ENCODE assay signal across 18 cellular contexts in genomic region chr19:50778906-50779430, GRCh38. TPM values are rescaled to one million over a fixed set of nuclear protein-coding genes. Genes with fewer than 3 reads are reported as not detected.
DNase-seq lines count a peak whose midpoint lies in the region; ATAC-seq, FAIRE-seq and TF ChIP-seq lines count a peak whose summit lies in the region.
"Had no signal": no experiment of that assay in that cellular context is flagged by ENCODE, and none has a peak within 500 bp of the region (broad histone marks: within the 10 kb centered on the region; RNA-seq: fewer than 3 reads in every experiment).

No MANE protein-coding gene starts in this region.

- TF ChIP-seq CTCF in HCT116 (IDR thresholded peaks at IDR 0.05 in 2 of 3, conservative IDR thresholded peaks at IDR 0.05 in 1 of 3; ENCODE audit: borderline replicate concordance in 1 of 3, insufficient read depth in 1 of 3, low read depth in 2 of 3, low read length in 2 of 3) (no peak), H1 (IDR thresholded peaks at IDR 0.05; ENCODE audit: control extremely low read depth in 1 of 3, insufficient read depth in 1 of 3, low read depth in 1 of 3, low read length in 3 of 3) (no peak), osteoblast (IDR thresholded peaks at IDR 0.05; ENCODE audit: extremely low read depth, low read depth, low read length) (no peak), MM.1S (IDR thresholded peaks at IDR 0.05; ENCODE audit: low read length) (no peak), right atrium auricular region (IDR thresholded peaks at IDR 0.05) (no peak), PC-9 (conservative IDR thresholded peaks at IDR 0.05) (no peak)

- H3K27me3 ChIP-seq in HCT116 (ENCODE audit: insufficient read depth, low read length) (peaks cover 14% of the 10 kb centered on the region; the same call in 1 of the 2 replicates), H1 (replicated peaks in 1 of 4; ENCODE audit: control insufficient read depth in 3 of 4, extremely low read depth in 1 of 4, insufficient read depth in 3 of 4, low read length in 3 of 4) (peaks cover 3 to 57% (median 36%) of the 10 kb centered on the region in 4 experiments), osteoblast (ENCODE audit: insufficient read depth, low read length) (peaks cover 48% of the 10 kb centered on the region), MM.1S (replicated peaks; ENCODE audit: insufficient read depth, low read length) (peaks cover 82% of the 10 kb centered on the region), right atrium auricular region (peaks cover 0 to 15% of the 10 kb centered on the region in 2 donors), PC-9 (ENCODE audit: insufficient read depth, low read depth) (peaks cover 80% of the 10 kb centered on the region)

- H3K23me2 ChIP-seq in H1 (ENCODE audit: low read depth, low read length): peaks cover 4% of the 10 kb centered on the region; the same call in 1 of the 2 replicates

- H3K9me2 ChIP-seq in HCT116 (ENCODE audit: insufficient read depth) (no peaks in the 10 kb centered on the region), MM.1S (replicated peaks; ENCODE audit: insufficient read depth, low read length) (no peaks in the 10 kb centered on the region), PC-9 (ENCODE audit: insufficient read depth) (no peaks in the 10 kb centered on the region)

- H2BK12ac ChIP-seq in H1 (ENCODE audit: low read depth, low read length): no peak overlapping the region

- ATAC-seq in HCT116: peak; percentile 39; the same call in 1 of the 2 replicates
- ATAC-seq: GM12878 had no signal

- no peak overlapping the region for H3K18ac ChIP-seq in H1 (ENCODE audit: extremely low read depth, low read length)

- RAD21 ChIA-PET in HCT116 (lab: Charles Lee; ENCODE audit: low non-redundant PET in 1 of 2, low total read pairs in 2 of 2, uncharacterized antibody in 2 of 2, unreplicated experiment in 2 of 2): interaction anchor here (0.6 to 1.1 kb wide), 3 partner anchors 54 to 61 kb away, joined by 3 to 4 read pairs (median 3); no protein-coding TSS in a partner anchor

- CTCF ChIA-PET in HCT116 (lab: Charles Lee): interaction anchor here (1.2 to 6.4 kb wide), 5 partner anchors 54 to 143 kb away, joined by 3 to 46 read pairs (median 4); no protein-coding TSS in a partner anchor
- CTCF ChIA-PET in H1 (lab: Charles Lee; ENCODE audit: partially characterized antibody): interaction anchor here (0.6 to 10.2 kb wide), 16 partner anchors 52 to 315 kb away, joined by 3 to 170 read pairs (median 4); partner anchors contain the start of genes CLEC11A and SHANK1
- CTCF ChIA-PET in PC-9 (lab: Charles Lee): interaction anchor here (0.6 kb wide), 1 partner anchor 204 kb away, joined by 4 read pairs; no protein-coding TSS in a partner anchor

- H3K4ac ChIP-seq in H1 (replicated peaks; ENCODE audit: insufficient read length, low read depth, low read length): no peak overlapping the region

- intact Hi-C loops in HCT116 (cut with micrococcal nuclease): no loop called here
- intact Hi-C loops in PC-9 (cut with micrococcal nuclease; ENCODE audit: unreplicated experiment): no loop called here

- no peak for TF ChIP-seq RAD21 in HCT116 (IDR thresholded peaks at IDR 0.05; ENCODE audit: low read depth)
- TF ChIP-seq RAD21 in H1 (IDR thresholded peaks at IDR 0.05 in 1 of 2, conservative IDR thresholded peaks at IDR 0.05 in 1 of 2; ENCODE audit: low read depth in 2 of 2, low read length in 2 of 2): no peak

- H2AFZ ChIP-seq in HCT116 (ENCODE audit: low read depth, low read length, poor library complexity, severe bottlenecking) (no peak overlapping the region), H1 (ENCODE audit: low read length) (no peak overlapping the region), osteoblast (ENCODE audit: low read length) (no peak overlapping the region), MM.1S (ENCODE audit: low read length) (no peak overlapping the region), PC-9 (no peak overlapping the region)

- H3K36me3 ChIP-seq in ES-I3 (ENCODE audit: insufficient read depth, low read length) (no peaks in the 10 kb centered on the region), HCT116 (ENCODE audit: control insufficient read depth in 1 of 2, insufficient read depth in 2 of 2, low read length in 2 of 2) (no peaks in the 10 kb centered on the region), H1 (ENCODE audit: control insufficient read depth in 2 of 4, insufficient read depth in 4 of 4, low read length in 3 of 4) (no peaks in the 10 kb centered on the region), osteoblast (ENCODE audit: insufficient read depth, low read length) (no peaks in the 10 kb centered on the region), MM.1S (replicated peaks; ENCODE audit: insufficient read depth, low read length) (no peaks in the 10 kb centered on the region), right atrium auricular region (no peaks in the 10 kb centered on the region), PC-9 (ENCODE audit: low read depth) (no peaks in the 10 kb centered on the region)

- H2BK20ac ChIP-seq in H1 (ENCODE audit: low read length): no peak overlapping the region

- no peak overlapping the region for H2BK5ac ChIP-seq in H1 (ENCODE audit: low read depth, low read length)

- H2BK120ac ChIP-seq in H1 (replicated peaks; ENCODE audit: low read depth, low read length): no peak overlapping the region

- no peak for FAIRE-seq in H1 (lab: Jason Lieb, UNC)
- FAIRE-seq: GM18507 had no signal

- no peak overlapping the region for H3K56ac ChIP-seq in H1 (replicated peaks; ENCODE audit: insufficient read length, low read depth, low read length)

- no peak overlapping the region for H3K14ac ChIP-seq in H1 (ENCODE audit: insufficient read length)

- H3K4me1 ChIP-seq in ES-I3 (ENCODE audit: insufficient read depth, low read length): peaks cover 8% of the 10 kb centered on the region; the same call in 1 of the 2 replicates
- H3K4me1 ChIP-seq in HCT116 (ENCODE audit: control insufficient read depth in 1 of 2, insufficient read depth in 2 of 2, low read length in 2 of 2): peaks cover 6 to 20% of the 10 kb centered on the region in 2 experiments; a peak in 3 of 4 replicates
- H3K4me1 ChIP-seq in H1 (replicated peaks in 1 of 4; ENCODE audit: control insufficient read depth in 3 of 4, insufficient read depth in 4 of 4, low read length in 3 of 4): peaks cover 2 to 7% (median 4%) of the 10 kb centered on the region in 4 experiments; a peak in 5 of 7 replicates
- H3K4me1 ChIP-seq in osteoblast (ENCODE audit: insufficient read depth, low read length): peaks cover 9% of the 10 kb centered on the region
- no peaks in the 10 kb centered on the region for H3K4me1 ChIP-seq in MM.1S (ENCODE audit: low read length)
- H3K4me1 ChIP-seq in right atrium auricular region: no peaks in the 10 kb centered on the region
- H3K4me1 ChIP-seq in PC-9 (replicated peaks; ENCODE audit: insufficient read depth): no peaks in the 10 kb centered on the region

- no peak overlapping the region for H2AK5ac ChIP-seq in H1 (ENCODE audit: low read depth, low read length)

- H4K20me1 ChIP-seq in HCT116 (ENCODE audit: insufficient read depth) (no peaks in the 10 kb centered on the region), H1 (replicated peaks in 1 of 2; ENCODE audit: control insufficient read depth in 1 of 2, insufficient read depth in 2 of 2, low read length in 2 of 2) (peaks cover 0 to 2% of the 10 kb centered on the region in 2 experiments), osteoblast (ENCODE audit: insufficient read depth, low read length) (no peaks in the 10 kb centered on the region), MM.1S (ENCODE audit: insufficient read depth, low read length) (no peaks in the 10 kb centered on the region), PC-9 (ENCODE audit: insufficient read depth) (no peaks in the 10 kb centered on the region)

- no TSS peak for BruUV-seq in HCT116 (replicated peaks; lab: Mats Ljungman, UMichigan)
- no TSS peak for BruUV-seq in PC-9 (replicated peaks; lab: Mats Ljungman, UMichigan)

- POLR2A ChIA-PET in HCT116 (lab: Charles Lee) (no interaction called here), H1 (lab: Charles Lee; ENCODE audit: partially characterized antibody) (interaction anchor here (0.7 to 9.7 kb wide), 15 partner anchors 12 to 465 kb away, joined by 3 to 110 read pairs (median 4); partner anchors contain the start of gene ACP4), PC-9 (lab: Charles Lee; ENCODE audit: unreplicated experiment) (no interaction called here)

- no peaks in the 10 kb centered on the region for H3F3A ChIP-seq in MM.1S (ENCODE audit: insufficient read depth, low read length)
- H3F3A ChIP-seq in PC-9 (ENCODE audit: insufficient read depth, low read depth): no peaks in the 10 kb centered on the region; the same call in 1 of the 2 replicates

- H3K4me3 ChIP-seq in HCT116 (replicated peaks in 1 of 2; ENCODE audit: low read depth in 1 of 2, low read length in 2 of 2) (no peak overlapping the region), H1 (ENCODE audit: extremely low read depth in 1 of 4, insufficient read depth in 2 of 4, low read depth in 3 of 4, low read length in 4 of 4) (no peak overlapping the region), osteoblast (ENCODE audit: insufficient read depth, low read length) (no peak overlapping the region), MM.1S (ENCODE audit: low read length) (no peak overlapping the region), right atrium auricular region (no peak overlapping the region), PC-9 (no peak overlapping the region)
- H3K4me3 ChIP-seq: GM12878 had no signal

- no peak overlapping the region for H4K91ac ChIP-seq in H1 (replicated peaks; ENCODE audit: insufficient read length, low read length)

- H3K9ac ChIP-seq in ES-I3 (ENCODE audit: low read depth, low read length): peak overlapping the region; percentile 30; the same call in 1 of the 2 replicates
- H3K9ac ChIP-seq in HCT116 (ENCODE audit: low read length): no peak overlapping the region
- H3K9ac ChIP-seq in H1 (replicated peaks in 1 of 4; ENCODE audit: extremely low read depth in 1 of 4, low read depth in 3 of 4, low read length in 3 of 4): no peak overlapping the region
- no peak overlapping the region for H3K9ac ChIP-seq in MM.1S (ENCODE audit: low read length)
- H3K9ac ChIP-seq: KMS-11 had no signal

- H3K79me2 ChIP-seq in HCT116 (ENCODE audit: insufficient read depth, low read length) (no peaks in the 10 kb centered on the region), H1 (ENCODE audit: control insufficient read depth in 1 of 2, insufficient read depth in 2 of 2, low read length in 2 of 2) (no peaks in the 10 kb centered on the region), osteoblast (ENCODE audit: insufficient read depth, low read length) (no peaks in the 10 kb centered on the region), MM.1S (ENCODE audit: low read length) (no peaks in the 10 kb centered on the region), PC-9 (ENCODE audit: low read depth) (no peaks in the 10 kb centered on the region)

- TF ChIP-seq EP300 in H1 (IDR thresholded peaks at IDR 0.05; ENCODE audit: borderline replicate concordance in 1 of 2, low read depth in 2 of 2, low read length in 2 of 2): no peak

- H4K5ac ChIP-seq in H1 (ENCODE audit: insufficient read length, low read depth, low read length): no peak overlapping the region

- TF ChIP-seq POLR2A in HCT116 (IDR thresholded peaks at IDR 0.05; ENCODE audit: borderline replicate concordance, extremely low read depth, insufficient read depth, insufficient read length) (no peak), H1 (IDR thresholded peaks at IDR 0.05; ENCODE audit: control extremely low read depth in 1 of 2, low read depth in 2 of 2, low read length in 2 of 2) (no peak)

- H3K9me3 ChIP-seq in ES-I3 (ENCODE audit: control insufficient read depth, insufficient read depth, low read length) (no peaks in the 10 kb centered on the region), HCT116 (ENCODE audit: control insufficient read depth in 1 of 2, insufficient read depth in 1 of 2, low read depth in 1 of 2, low read length in 2 of 2) (no peaks in the 10 kb centered on the region), H1 (ENCODE audit: insufficient read depth in 2 of 2, low read depth in 1 of 2, low read length in 1 of 2) (no peaks in the 10 kb centered on the region), osteoblast (ENCODE audit: low read depth, low read length) (no peaks in the 10 kb centered on the region), MM.1S (replicated peaks; ENCODE audit: insufficient read depth, low read length) (no peaks in the 10 kb centered on the region), right atrium auricular region (peaks cover 0 to 16% of the 10 kb centered on the region in 2 donors), PC-9 (ENCODE audit: insufficient read depth, low read depth) (no peaks in the 10 kb centered on the region)

- no peak overlapping the region for H3K23ac ChIP-seq in H1 (ENCODE audit: insufficient read length)

- H2BK15ac ChIP-seq in H1 (ENCODE audit: low read length): no peak overlapping the region

- H3K27ac ChIP-seq in HCT116 (ENCODE audit: low read depth, low read length): no peak overlapping the region
- H3K27ac ChIP-seq in H1 (ENCODE audit: low read depth, low read length): no peak overlapping the region
- H3K27ac ChIP-seq in osteoblast (ENCODE audit: low read depth, low read length): no peak overlapping the region
- H3K27ac ChIP-seq in MM.1S (ENCODE audit: low read length): no peak overlapping the region
- no peak overlapping the region for H3K27ac ChIP-seq in right atrium auricular region
- no peak overlapping the region for H3K27ac ChIP-seq in PC-9
- H3K27ac ChIP-seq: KMS-11 had no signal

- no peak overlapping the region for H3K4me2 ChIP-seq in HCT116 (ENCODE audit: low read length)
- H3K4me2 ChIP-seq in H1 (ENCODE audit: insufficient read depth in 1 of 2, low read depth in 2 of 2, low read length in 2 of 2): peak overlapping the region in 1 of 2 experiments; percentile 62; a peak in 2 of 4 replicates
- H3K4me2 ChIP-seq in osteoblast (ENCODE audit: insufficient read depth, low read length): no peak overlapping the region
- no peak overlapping the region for H3K4me2 ChIP-seq in MM.1S (ENCODE audit: low read depth, low read length)
- H3K4me2 ChIP-seq in PC-9: no peak overlapping the region
- H3K4me2 ChIP-seq: KMS-11 had no signal

- H4K8ac ChIP-seq in H1 (ENCODE audit: extremely low read depth, insufficient read depth, low read length): no peak overlapping the region

- DNase-seq in HCT116 (ENCODE audit: low read depth, low spot score) (no peak), H1 (ENCODE audit: low read depth in 1 of 2, low spot score in 2 of 2) (no peak), osteoblast (ENCODE audit: insufficient read length, low spot score, missing footprints) (peak; percentile 42), MM.1S (no peak), right atrium auricular region (ENCODE audit: low spot score) (no peak), PC-9 (no peak), SIG-M5 treated with dmso at 0.1 percent for 504 hours (lab: John Stamatoyannopoulos, UW; ENCODE audit: unreplicated experiment) (no peak)
- DNase-seq: DMS53 had no signal

- 70% methylated on average over 7 of the region's 7 CpGs; no CpG with 5 or more reads in 1 of the 2 experiments for WGBS in H1 (ENCODE audit: extremely low coverage in 1 of 2, insufficient coverage in 1 of 2, insufficient read length in 1 of 2, insufficient replicate concordance in 2 of 2, low coverage in 1 of 2, low lambda C conversion rate in 2 of 2, missing lambda C conversion rate in 1 of 2), 2 experiments

- no peaks in the 10 kb centered on the region for H3K79me1 ChIP-seq in H1 (ENCODE audit: low read depth, low read length)

RNA-seq across cellular contexts. Expression of gene GPR32, which starts 8.7 kb away (rescaled TPM):
- total RNA-seq in HCT116 (2021; ENCODE audit: unreplicated experiment) (not detected), osteoblast (not detected in 2 replicates), right atrium auricular region (not detected), PC-9 (2021) (not detected in 2 replicates)
- polyA plus RNA-seq in HCT116 (2012): 0.09 TPM in 1 of 2 replicates, not detected in the other
- total RNA-seq in H1 (2021; fragmentation: NEBNext Ultra II Directional; extraction: Animal tissue kit (Norgen Biotek cat#: 25700)): not detected in 2 replicates
- polyA plus RNA-seq in H1 (2011; rRNA removed): not detected in 2 replicates
- polyA plus RNA-seq in H1 (2011; cell fraction: cytosol; rRNA removed): not detected
- polyA plus RNA-seq in H1 (2011; cell fraction: nucleus; rRNA removed): not detected
- not detected in 4 replicates for polyA plus RNA-seq in H1 (2012, experiment 1 of 2)
- not detected for polyA plus RNA-seq in H1 (2012, experiment 2 of 2)
- polyA plus RNA-seq in H1 (2013, experiment 1 of 2): not detected
- polyA plus RNA-seq in H1 (2013, experiment 2 of 2): not detected
- polyA minus RNA-seq in H1 (2011; rRNA and poly(A)+ RNA removed): not detected in 2 replicates
- not detected for polyA minus RNA-seq in H1 (2011; cell fraction: cytosol; rRNA and poly(A)+ RNA removed)
- not detected for polyA minus RNA-seq in H1 (2011; cell fraction: nucleus; rRNA and poly(A)+ RNA removed)
- total RNA-seq: A673, G401, GM12878, H4, HT-29 had no signal
- polyA plus RNA-seq: BJ, GM12878, IgD-negative memory B cell had no signal

RNA-seq across cellular contexts. Expression of gene ACP4, which starts 11.2 kb away (rescaled TPM):
- total RNA-seq in HCT116 (2021; ENCODE audit: unreplicated experiment) (not detected), osteoblast (not detected in 2 replicates), right atrium auricular region (not detected), PC-9 (2021) (not detected in 2 replicates)
- polyA plus RNA-seq in HCT116 (2012): not detected in 2 replicates
- total RNA-seq in H1 (2021; fragmentation: NEBNext Ultra II Directional; extraction: Animal tissue kit (Norgen Biotek cat#: 25700)): not detected in 2 replicates
- not detected in 2 replicates for polyA plus RNA-seq in H1 (2011; rRNA removed)
- polyA plus RNA-seq in H1 (2011; cell fraction: cytosol; rRNA removed): not detected
- polyA plus RNA-seq in H1 (2011; cell fraction: nucleus; rRNA removed): not detected
- polyA plus RNA-seq in H1 (2012, experiment 1 of 2): not detected in 4 replicates
- polyA plus RNA-seq in H1 (2012, experiment 2 of 2): not detected
- not detected for polyA plus RNA-seq in H1 (2013, experiment 1 of 2)
- polyA plus RNA-seq in H1 (2013, experiment 2 of 2): not detected
- polyA minus RNA-seq in H1 (2011; rRNA and poly(A)+ RNA removed): not detected in 2 replicates
- not detected for polyA minus RNA-seq in H1 (2011; cell fraction: cytosol; rRNA and poly(A)+ RNA removed)
- polyA minus RNA-seq in H1 (2011; cell fraction: nucleus; rRNA and poly(A)+ RNA removed): not detected
- total RNA-seq: A673, G401, GM12878, H4, HT-29 had no signal
- polyA plus RNA-seq: BJ, GM12878, IgD-negative memory B cell had no signal

RNA-seq across cellular contexts. Expression of gene KLK1, which starts 44.6 kb away (rescaled TPM):
- 3.3 TPM for total RNA-seq in HCT116 (2021; ENCODE audit: unreplicated experiment)
- polyA plus RNA-seq in HCT116 (2012): 4.4 and 4.9 TPM in 2 replicates
- 3.4 and 4.8 TPM in 2 replicates for total RNA-seq in H1 (2021; fragmentation: NEBNext Ultra II Directional; extraction: Animal tissue kit (Norgen Biotek cat#: 25700))
- polyA plus RNA-seq in H1 (2011; rRNA removed): 4.0 and 5.8 TPM in 2 replicates
- 4.8 TPM for polyA plus RNA-seq in H1 (2011; cell fraction: cytosol; rRNA removed)
- polyA plus RNA-seq in H1 (2011; cell fraction: nucleus; rRNA removed): 7.1 TPM
- 5.2 to 6.7 TPM (median 5.7 TPM) in 4 replicates for polyA plus RNA-seq in H1 (2012, experiment 1 of 2)
- 4.1 TPM for polyA plus RNA-seq in H1 (2012, experiment 2 of 2)
- 6.2 TPM for polyA plus RNA-seq in H1 (2013, experiment 1 of 2)
- 5.8 TPM for polyA plus RNA-seq in H1 (2013, experiment 2 of 2)
- 0.63 and 1.4 TPM in 2 replicates for polyA minus RNA-seq in H1 (2011; rRNA and poly(A)+ RNA removed)
- 1.3 TPM for polyA minus RNA-seq in H1 (2011; cell fraction: cytosol; rRNA and poly(A)+ RNA removed)
- 2.9 TPM for polyA minus RNA-seq in H1 (2011; cell fraction: nucleus; rRNA and poly(A)+ RNA removed)
- total RNA-seq in osteoblast: not detected in 2 replicates
- total RNA-seq in right atrium auricular region: under 1 TPM in 1 of 2 donors, not detected in 1; 0.51 TPM
- not detected in 2 replicates for total RNA-seq in PC-9 (2021)
- total RNA-seq: A673, G401, H4 had no signal

RNA-seq across cellular contexts. Expression of gene KLK15, which starts 54.4 kb away (rescaled TPM):
- not detected for total RNA-seq in HCT116 (2021; ENCODE audit: unreplicated experiment)
- 0.17 and 0.39 TPM in 2 replicates for polyA plus RNA-seq in HCT116 (2012)
- total RNA-seq in H1 (2021; fragmentation: NEBNext Ultra II Directional; extraction: Animal tissue kit (Norgen Biotek cat#: 25700)): not detected in 2 replicates
- not detected in 2 replicates for polyA plus RNA-seq in H1 (2011; rRNA removed)
- polyA plus RNA-seq in H1 (2011; cell fraction: cytosol; rRNA removed): 0.06 TPM
- 0.20 TPM for polyA plus RNA-seq in H1 (2011; cell fraction: nucleus; rRNA removed)
- polyA plus RNA-seq in H1 (2012, experiment 1 of 2): not detected in 4 replicates
- not detected for polyA plus RNA-seq in H1 (2012, experiment 2 of 2)
- 0.04 TPM for polyA plus RNA-seq in H1 (2013, experiment 1 of 2)
- not detected for polyA plus RNA-seq in H1 (2013, experiment 2 of 2)
- polyA minus RNA-seq in H1 (2011; rRNA and poly(A)+ RNA removed): not detected in 2 replicates
- not detected for polyA minus RNA-seq in H1 (2011; cell fraction: cytosol; rRNA and poly(A)+ RNA removed)
- polyA minus RNA-seq in H1 (2011; cell fraction: nucleus; rRNA and poly(A)+ RNA removed): not detected
- not detected in 2 replicates for total RNA-seq in osteoblast
- total RNA-seq in right atrium auricular region: not detected
- total RNA-seq in PC-9 (2021): not detected in 2 replicates
- total RNA-seq: A673, G401, GM12878, H4, HT-29 had no signal
- polyA plus RNA-seq: BJ, IgD-negative memory B cell had no signal

RNA-seq across cellular contexts. Expression of gene CLEC11A, which starts 55.8 kb away (rescaled TPM):
- total RNA-seq in HCT116 (2021; ENCODE audit: unreplicated experiment) (7.1 TPM), osteoblast (19.7 and 23.5 TPM in 2 replicates), right atrium auricular region (10 to 100 TPM; 10.3 to 13.8 TPM), PC-9 (2021) (not detected in 2 replicates)
- polyA plus RNA-seq in HCT116 (2012): 8.3 and 10.0 TPM in 2 replicates
- total RNA-seq in H1 (2021; fragmentation: NEBNext Ultra II Directional; extraction: Animal tissue kit (Norgen Biotek cat#: 25700)): 4.3 and 5.2 TPM in 2 replicates
- polyA plus RNA-seq in H1 (2011; rRNA removed): 17.4 and 22.5 TPM in 2 replicates
- 10.3 TPM for polyA plus RNA-seq in H1 (2011; cell fraction: cytosol; rRNA removed)
- 10.3 TPM for polyA plus RNA-seq in H1 (2011; cell fraction: nucleus; rRNA removed)
- polyA plus RNA-seq in H1 (2012, experiment 1 of 2): 2.7 to 6.2 TPM (median 5.4 TPM) in 4 replicates
- 3.1 TPM for polyA plus RNA-seq in H1 (2012, experiment 2 of 2)
- polyA plus RNA-seq in H1 (2013, experiment 1 of 2): 7.1 TPM
- polyA plus RNA-seq in H1 (2013, experiment 2 of 2): 6.2 TPM
- 0.16 TPM in 1 of 2 replicates, not detected in the other for polyA minus RNA-seq in H1 (2011; rRNA and poly(A)+ RNA removed)
- 1.8 TPM for polyA minus RNA-seq in H1 (2011; cell fraction: cytosol; rRNA and poly(A)+ RNA removed)
- 6.7 TPM for polyA minus RNA-seq in H1 (2011; cell fraction: nucleus; rRNA and poly(A)+ RNA removed)
- total RNA-seq: GM12878 had no signal
- polyA plus RNA-seq: GM12878 had no signal
